Comparison of ENCODE assay signal across 16 cellular contexts in genomic region chr5:69449511-69449910, GRCh38. TPM values are rescaled to one million over a fixed set of nuclear protein-coding genes. Genes with fewer than 3 reads are reported as not detected.
DNase-seq lines count a peak whose midpoint lies in the region; ATAC-seq and TF ChIP-seq lines count a peak whose summit lies in the region.
"Had no signal": no experiment of that assay in that cellular context is flagged by ENCODE, and none has a peak within 500 bp of the region (broad histone marks: within the 10 kb centered on the region; RNA-seq: fewer than 3 reads in every experiment).

No MANE protein-coding gene starts in this region.

- no peaks in the 10 kb centered on the region for H4K20me1 ChIP-seq in hepatocyte (ENCODE audit: insufficient read depth, poor library complexity, severe bottlenecking)
- H4K20me1 ChIP-seq: BLaER1 had no signal

- in situ Hi-C loops in SK-MEL-5 (cut with HindIII; ENCODE audit: low pct_unique_long_range_greater_than_20kb, low sequenced_read_pairs), result no loop called here

- no peak for TF ChIP-seq CTCF in hepatocyte (IDR thresholded peaks at IDR 0.05; ENCODE audit: poor library complexity)

- H3K36me3 ChIP-seq in hepatocyte (replicated peaks; ENCODE audit: insufficient read depth, low read depth), result no peaks in the 10 kb centered on the region
- H3K36me3 ChIP-seq: BLaER1 had no signal

- no peak overlapping the region for H3K4me2 ChIP-seq in hepatocyte
- H3K4me2 ChIP-seq: BLaER1 had no signal

- H3K9me2 ChIP-seq in hepatocyte (replicated peaks; ENCODE audit: insufficient read depth), result no peaks in the 10 kb centered on the region

- no peak overlapping the region for H2AFZ ChIP-seq in hepatocyte
- H2AFZ ChIP-seq: GM23248 had no signal

- DNase-seq in activated CD8-positive, alpha-beta memory T cell treated with anti-CD3 and anti-CD28 coated beads for 24 hours, result peak; percentile 1
- no peak for DNase-seq in activated CD8-positive, alpha-beta memory T cell treated with anti-CD3 and anti-CD28 coated beads, Interleukin-2, amount 50 U/mL, for 48 hours
- DNase-seq in SK-MEL-5 (ENCODE audit: low read depth, low spot score) (peak; percentile 93), hepatocyte (ENCODE audit: low spot score) (no peak), AG20443 (ENCODE audit: low spot score) (no peak)
- no peak for DNase-seq in stimulated activated naive CD8-positive, alpha-beta T cell treated with anti-CD3 and anti-CD28 coated beads, Interleukin-15, Interleukin-2, amounts not matched to agents 100 U/mL and 50 U/mL, for 24 hours
- DNase-seq: AML-193; CD8-positive, alpha-beta memory T cell; GF-D8; H7; KG1 had no signal

- H3K4me3 ChIP-seq in hepatocyte, result no peak overlapping the region
- H3K4me3 ChIP-seq: BLaER1, GM23248 had no signal

- WGBS in hepatocyte (ENCODE audit: low lambda C conversion rate, missing lambda C conversion rate), result 91% methylated on average over 8 of the region's 8 CpGs

- H3K79me2 ChIP-seq in hepatocyte, result no peaks in the 10 kb centered on the region

- ATAC-seq in GM21723 (IDR thresholded peaks at IDR 0.05; ENCODE audit: unreplicated experiment) (no peak), SK-N-SH treated with all-trans-retinoic acid at 6 μM for 48 hours (no peak)
- no peak for ATAC-seq in stimulated activated naive CD8-positive, alpha-beta T cell treated with anti-CD3 and anti-CD28 coated beads, Interleukin-15, Interleukin-2, amounts not matched to agents 100 U/mL and 50 U/mL, for 24 hours

- no peaks in the 10 kb centered on the region for H3K27me3 ChIP-seq in hepatocyte
- H3K27me3 ChIP-seq: BLaER1 had no signal

- H3K9me3 ChIP-seq in hepatocyte (ENCODE audit: low read depth), result no peaks in the 10 kb centered on the region
- H3K9me3 ChIP-seq: BLaER1 had no signal

- peak overlapping the region; percentile 99 for H3K27ac ChIP-seq in hepatocyte
- H3K27ac ChIP-seq: 22Rv1, BLaER1 had no signal

- peaks cover 37% of the 10 kb centered on the region for H3K4me1 ChIP-seq in hepatocyte (ENCODE audit: insufficient read depth)
- H3K4me1 ChIP-seq: BLaER1 had no signal

TF ChIP-seq in SK-N-SH treated with all-trans-retinoic acid at 6 μM for 48 hours, 23 proteins besides CTCF, POLR2A, EP300 and RAD21:
- no peak for TF ChIP-seq ZNF8 (CRISPR knock-in tag; IDR thresholded peaks at IDR 0.05)
- TF ChIP-seq TSHZ2 (CRISPR knock-in tag; IDR thresholded peaks at IDR 0.05), result no peak
- TF ChIP-seq ZFP3 (CRISPR knock-in tag; IDR thresholded peaks at IDR 0.05), result no peak
- no peak for TF ChIP-seq TOX (CRISPR knock-in tag; IDR thresholded peaks at IDR 0.05; ENCODE audit: borderline replicate concordance)
- TF ChIP-seq OSR1 (CRISPR knock-in tag; IDR thresholded peaks at IDR 0.05), result no peak
- TF ChIP-seq SNAI2 (CRISPR knock-in tag; IDR thresholded peaks at IDR 0.05), result no peak
- no peak for TF ChIP-seq ZNF70 (CRISPR knock-in tag; IDR thresholded peaks at IDR 0.05)
- no peak for TF ChIP-seq ARNTL (CRISPR knock-in tag; IDR thresholded peaks at IDR 0.05; ENCODE audit: borderline replicate concordance, low read depth)
TF ChIP-seq in SK-N-SH treated with all-trans-retinoic acid at 6 μM for 48 hours: peak in this region for 0.

RNA-seq across cellular contexts. Expression of gene MARVELD2, which starts 34.6 kb away (rescaled TPM):
- total RNA-seq in SK-MEL-5 (2014; rRNA removed; shearing (Covaris generic)), result 0.11 TPM in 1 of 2 replicates, not detected in the other
- polyA plus RNA-seq in SK-MEL-5 (2015; cell fraction: cytosol; rRNA removed), result not detected in 2 replicates
- 0.11 TPM in 1 of 2 replicates, not detected in the other for polyA plus RNA-seq in SK-MEL-5 (2015; cell fraction: nucleus; rRNA removed)
- total RNA-seq in hepatocyte, result 43.5 and 45.4 TPM in 2 replicates
- polyA plus RNA-seq in hepatocyte, result 19.6 and 26.4 TPM in 2 replicates

RNA-seq across cellular contexts. Expression of gene OCLN, which starts 43.1 kb away (rescaled TPM):
- total RNA-seq in SK-MEL-5 (2014; rRNA removed; shearing (Covaris generic)), result 10.9 and 11.9 TPM in 2 replicates
- polyA plus RNA-seq in SK-MEL-5 (2015; cell fraction: cytosol; rRNA removed), result 8.2 and 10.1 TPM in 2 replicates
- 2.8 and 6.6 TPM in 2 replicates for polyA plus RNA-seq in SK-MEL-5 (2015; cell fraction: nucleus; rRNA removed)
- total RNA-seq in hepatocyte, result 119 and 140 TPM in 2 replicates
- 49.6 and 72.7 TPM in 2 replicates for polyA plus RNA-seq in hepatocyte

Comparison
In these comparisons a context has a peak if more than half of its experiments do, and no peak if none do; other contexts are left out.
1. DNase-seq: peak in activated CD8-positive, alpha-beta memory T cell treated with anti-CD3 and anti-CD28 coated beads for 24 hours (single experiment) and SK-MEL-5 (single experiment); none in activated CD8-positive, alpha-beta memory T cell treated with anti-CD3 and anti-CD28 coated beads, Interleukin-2, amount 50 U/mL, for 48 hours (single experiment), hepatocyte (single experiment), AG20443 (single experiment) and stimulated activated naive CD8-positive, alpha-beta T cell treated with anti-CD3 and anti-CD28 coated beads, Interleukin-15, Interleukin-2, amounts not matched to agents 100 U/mL and 50 U/mL, for 24 hours (single experiment).
2. RNA of gene MARVELD2, which starts 34.6 kb away (total RNA-seq): 43.5 to 45.4 TPM in hepatocyte; 0.11 TPM in SK-MEL-5; every median in the first group is over 10 times any median in the second.